8 cellular contexts compared by ENCODE assay signal in genomic region chr4:98663226-98664006, GRCh38. TPM values are rescaled to one million over a fixed set of nuclear protein-coding genes. Genes with fewer than 3 reads are reported as not detected.
DNase-seq lines count a peak whose midpoint lies in the region; ATAC-seq and TF ChIP-seq lines count a peak whose summit lies in the region.

No MANE protein-coding gene starts in this region.

- H3K36me3 ChIP-seq in mucosa of descending colon (ENCODE audit: low read depth) (no peaks in the 10 kb centered on the region), SJCRH30 (no peaks in the 10 kb centered on the region)

- H3K9me3 ChIP-seq in mucosa of descending colon (no peaks in the 10 kb centered on the region), SJCRH30 (replicated peaks) (no peaks in the 10 kb centered on the region)

- no peaks in the 10 kb centered on the region for H3K27me3 ChIP-seq in SJCRH30

- H3K36me3 Mint-ChIP-seq in CD14-positive monocyte = peaks cover 0 to 1% of the 10 kb centered on the region in 2 donors

- TF ChIP-seq CTCF in CD14-positive monocyte (IDR thresholded peaks at IDR 0.05) (no peak), mucosa of descending colon (IDR thresholded peaks at IDR 0.05) (no peak)

- H3K27ac Mint-ChIP-seq in CD14-positive monocyte = peak overlapping the region in 3 of 7 donors; percentile 4 to 79 (median 79)

- in situ Hi-C loops in G401 (cut with HindIII; ENCODE audit: low sequenced_read_pairs) = no loop called here

- no peak overlapping the region for H3K4me3 ChIP-seq in mucosa of descending colon
- H3K4me3 ChIP-seq in SJCRH30 = no peak overlapping the region

- intact Hi-C loops in CD14-positive monocyte (cut with micrococcal nuclease) (no loop called here), mucosa of descending colon (cut with DNase I, micrococcal nuclease) (no loop called here)

- peaks cover 19 to 28% (median 23%) of the 10 kb centered on the region in 3 donors for H3K27me3 Mint-ChIP-seq in CD14-positive monocyte (ENCODE audit: low read depth in 3 of 3)

- peaks cover 23% of the 10 kb centered on the region for H3K4me1 Mint-ChIP-seq in CD14-positive monocyte

- H3K27ac ChIP-seq in SJCRH30 = no peak overlapping the region

- peak; percentile 61 for ATAC-seq in GM19467 (IDR thresholded peaks at IDR 0.05; ENCODE audit: unreplicated experiment)
- ATAC-seq in HG03521 (IDR thresholded peaks at IDR 0.05; ENCODE audit: unreplicated experiment) = peak; percentile 62
- ATAC-seq in mucosa of descending colon = peak; percentile 20

- H3K4me1 ChIP-seq in mucosa of descending colon (ENCODE audit: low read depth) (no peaks in the 10 kb centered on the region), SJCRH30 (peaks cover 3% of the 10 kb centered on the region; the same call in 1 of the 2 replicates)

- no peak for DNase-seq in CD14-positive monocyte (ENCODE audit: low spot score)
- DNase-seq in activated CD8-positive, alpha-beta memory T cell treated with anti-CD3 and anti-CD28 coated beads for 24 hours = peak; percentile 86
- DNase-seq in mucosa of descending colon = no peak
- no peak for DNase-seq in middle frontal gyrus (ENCODE audit: extremely low spot score, low spot score)
- DNase-seq in SJCRH30 = no peak
- no peak for DNase-seq in G401 (ENCODE audit: low spot score)

- peak overlapping the region; percentile 45 to 67 for H3K4me3 Mint-ChIP-seq in CD14-positive monocyte

- peaks cover 0 to 8% (median 0%) of the 10 kb centered on the region in 7 donors for H3K9me3 Mint-ChIP-seq in CD14-positive monocyte

RNA-seq across cellular contexts. Expression of gene TSPAN5, which starts 5.0 kb away (rescaled TPM):
- polyA plus RNA-seq in CD14-positive monocyte = 1 to 10 TPM in 1 of 2 donors, under 1 TPM in 1; 0.13 to 1.1 TPM
- total RNA-seq in mucosa of descending colon = 10 to 100 TPM in 1 of 3 donors, 1 to 10 TPM in 2; 3.9 to 11.8 (median 4.9) TPM
- 24.6 and 27.2 TPM in 2 replicates for total RNA-seq in SJCRH30 (2014; rRNA removed; shearing (Covaris generic))
- not detected in 2 replicates for total RNA-seq in G401 (2014; rRNA removed; shearing (Covaris generic))
